8 cellular contexts compared by ENCODE assay signal in the genomic region with DNA sequence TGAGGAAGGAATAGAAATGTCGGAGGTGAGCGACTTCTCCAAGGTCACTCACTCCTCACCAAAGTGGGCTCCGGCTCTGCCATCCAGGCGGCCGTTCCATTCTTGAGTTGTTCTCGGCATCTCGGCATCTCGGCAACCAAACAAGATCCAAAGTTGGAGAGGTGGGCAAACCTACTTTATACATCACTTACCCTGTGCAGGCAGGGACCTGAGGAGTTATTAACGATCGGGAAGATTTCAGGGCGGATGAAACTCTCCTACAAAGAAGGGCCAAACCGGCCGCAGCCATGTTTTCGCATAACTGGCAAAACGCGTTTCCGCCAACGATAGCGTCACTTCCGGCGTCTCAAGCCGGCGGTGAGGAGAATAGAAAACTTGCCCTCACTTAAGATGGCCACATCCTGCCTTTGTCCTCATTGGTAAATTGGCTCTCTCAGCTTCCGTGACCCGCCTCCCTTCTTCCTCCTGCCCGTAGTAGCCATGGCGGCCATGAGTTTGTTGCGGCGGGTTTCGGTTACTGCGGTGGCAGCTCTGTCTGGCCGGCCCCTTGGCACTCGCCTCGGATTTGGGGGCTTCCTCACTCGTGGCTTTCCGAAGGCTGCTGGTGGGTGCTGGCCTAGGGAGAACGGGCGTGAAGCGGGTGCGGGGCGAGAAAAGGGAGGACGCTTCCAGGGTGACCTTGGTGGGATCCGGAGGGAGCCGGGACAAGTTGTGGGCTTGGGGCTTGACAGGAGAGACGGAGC. TPM values are rescaled to one million over a fixed set of nuclear protein-coding genes. Genes with fewer than 3 reads are reported as not detected.
DNase-seq lines count a peak whose midpoint lies in the region; ATAC-seq and TF ChIP-seq lines count a peak whose summit lies in the region.

Gene MRPL47 (minus strand): TSS at position 303 of the 743 bp plus-strand sequence. CDS start 14 bp downstream, at position 289.
Gene NDUFB5 (plus strand): TSS at position 459 of the 743 bp plus-strand sequence. CDS start 22 bp downstream, at position 481.

- peaks cover 55% of the 10 kb centered on the region for H3K36me3 ChIP-seq in RWPE2 (ENCODE audit: low read depth)

- peak; percentile 97 for DNase-seq in EH (ENCODE audit: low read depth)
- peak; percentile 99 for DNase-seq in H4 (ENCODE audit: low spot score)
- peak; percentile 95 for DNase-seq in LoVo (ENCODE audit: low spot score)
- peak; percentile 89 for DNase-seq in RWPE2 (ENCODE audit: low spot score)
- peak; percentile 91 for DNase-seq in activated T-helper 2 cell treated with anti-CD3 and anti-CD28 coated beads, Interferon-gamma antibody, Interleukin-2, Interleukin-4, amounts not matched to agents 10 μg/mL and 5 μg/mL and 100 μg/mL, durations not matched to agents 14 hours and 24 hours and 36 hours (ENCODE audit: low spot score)
- peak; percentile 97 for DNase-seq in fibroblast of mammary gland (ENCODE audit: low read depth)
- DNase-seq in naive thymus-derived CD8-positive, alpha-beta T cell: peak; percentile 74 to 96 (median 92)
- DNase-seq in stimulated activated naive CD4-positive, alpha-beta T cell (lab: John Stamatoyannopoulos, UW): peak; percentile 78 to 92 (median 90)

- peak within 1 kb of the TSS; percentile 26 for H3K27ac ChIP-seq in RWPE2 (ENCODE audit: poor library complexity, severe bottlenecking)

- POLR2A ChIA-PET in naive thymus-derived CD8-positive, alpha-beta T cell (lab: Charles Lee): interaction anchor here (0.8 to 1.6 kb wide), 8 partner anchors 10 to 998 kb away, joined by 3 to 9 read pairs (median 4); partner anchors contain the start of genes ACTL6A, TTC14, USP13 and ZNF639

- TF ChIP-seq CTCF in RWPE2 (IDR thresholded peaks at IDR 0.05; ENCODE audit: poor library complexity, severe bottlenecking): no peak
- no peak for TF ChIP-seq CTCF in fibroblast of mammary gland (conservative IDR thresholded peaks at IDR 0.05; ENCODE audit: control insufficient read depth, insufficient read depth, low read depth, low read length)

- peak within 1 kb of the TSS; percentile 99 for H3K27ac Mint-ChIP-seq in activated T-helper 2 cell treated with anti-CD3 and anti-CD28 coated beads, Interferon-gamma antibody, Interleukin-2, Interleukin-4, amounts not matched to agents 10 μg/mL and 5 μg/mL and 100 μg/mL, durations not matched to agents 14 hours and 24 hours and 36 hours
- H3K27ac Mint-ChIP-seq in naive thymus-derived CD8-positive, alpha-beta T cell: peak within 1 kb of the TSS; percentile 97 to 100 (median 99)

- intact Hi-C loops in activated T-helper 2 cell treated with anti-CD3 and anti-CD28 coated beads, Interferon-gamma antibody, Interleukin-2, Interleukin-4, amounts not matched to agents 10 μg/mL and 5 μg/mL and 100 μg/mL, durations not matched to agents 14 hours and 24 hours and 36 hours (cut with micrococcal nuclease): loop anchor here (1.0 to 5.0 kb wide), 7 partner anchors 42 to 998 kb away; partner anchors contain the start of genes ACTL6A, MFN1, PIK3CA and TTC14

- H3K4me1 Mint-ChIP-seq in activated T-helper 2 cell treated with anti-CD3 and anti-CD28 coated beads, Interferon-gamma antibody, Interleukin-2, Interleukin-4, amounts not matched to agents 10 μg/mL and 5 μg/mL and 100 μg/mL, durations not matched to agents 14 hours and 24 hours and 36 hours (ENCODE audit: low read depth): peaks cover 31% of the 10 kb centered on the region
- H3K4me1 Mint-ChIP-seq in naive thymus-derived CD8-positive, alpha-beta T cell: peaks cover 19 to 71% (median 43%) of the 10 kb centered on the region in 4 donors

- no peaks in the 10 kb centered on the region for H3K27me3 ChIP-seq in RWPE2 (ENCODE audit: insufficient read depth, poor library complexity, severe bottlenecking)

- no peaks in the 10 kb centered on the region for H3K9me3 ChIP-seq in RWPE2 (ENCODE audit: severe bottlenecking)

- no peaks in the 10 kb centered on the region for H3K27me3 Mint-ChIP-seq in activated T-helper 2 cell treated with anti-CD3 and anti-CD28 coated beads, Interferon-gamma antibody, Interleukin-2, Interleukin-4, amounts not matched to agents 10 μg/mL and 5 μg/mL and 100 μg/mL, durations not matched to agents 14 hours and 24 hours and 36 hours (ENCODE audit: low read depth)
- H3K27me3 Mint-ChIP-seq in naive thymus-derived CD8-positive, alpha-beta T cell: no peaks in the 10 kb centered on the region

- ATAC-seq in RWPE2 (ENCODE audit: low read depth): peak; percentile 100
- peak; percentile 99 for ATAC-seq in naive thymus-derived CD8-positive, alpha-beta T cell

- H3K4me3 Mint-ChIP-seq in activated T-helper 2 cell treated with anti-CD3 and anti-CD28 coated beads, Interferon-gamma antibody, Interleukin-2, Interleukin-4, amounts not matched to agents 10 μg/mL and 5 μg/mL and 100 μg/mL, durations not matched to agents 14 hours and 24 hours and 36 hours (ENCODE audit: low read depth): peak within 1 kb of the TSS; percentile 99
- H3K4me3 Mint-ChIP-seq in naive thymus-derived CD8-positive, alpha-beta T cell: peak within 1 kb of the TSS; percentile 95 to 100 (median 98)

- no peaks in the 10 kb centered on the region for H3K4me1 ChIP-seq in RWPE2 (ENCODE audit: insufficient read depth, poor library complexity, severe bottlenecking)

- no peaks in the 10 kb centered on the region for H3K9me3 Mint-ChIP-seq in activated T-helper 2 cell treated with anti-CD3 and anti-CD28 coated beads, Interferon-gamma antibody, Interleukin-2, Interleukin-4, amounts not matched to agents 10 μg/mL and 5 μg/mL and 100 μg/mL, durations not matched to agents 14 hours and 24 hours and 36 hours
- no peaks in the 10 kb centered on the region for H3K9me3 Mint-ChIP-seq in naive thymus-derived CD8-positive, alpha-beta T cell

- H3K36me3 Mint-ChIP-seq in activated T-helper 2 cell treated with anti-CD3 and anti-CD28 coated beads, Interferon-gamma antibody, Interleukin-2, Interleukin-4, amounts not matched to agents 10 μg/mL and 5 μg/mL and 100 μg/mL, durations not matched to agents 14 hours and 24 hours and 36 hours (ENCODE audit: low read depth): peaks cover 36% of the 10 kb centered on the region
- peaks cover 5 to 37% (median 7%) of the 10 kb centered on the region in 3 donors for H3K36me3 Mint-ChIP-seq in naive thymus-derived CD8-positive, alpha-beta T cell

- peak within 1 kb of the TSS; percentile 82 for H3K4me3 ChIP-seq in RWPE2 (ENCODE audit: severe bottlenecking)
- H3K4me3 ChIP-seq in fibroblast of mammary gland (ENCODE audit: control insufficient read depth, low read depth, low read length): peak within 1 kb of the TSS; percentile 68

RNA-seq across cellular contexts. Expression of gene MRPL47, which starts in this region (rescaled TPM):
- total RNA-seq in H4 (2014; rRNA removed; shearing (Covaris generic)): 69.4 and 96.8 TPM in 2 replicates
- total RNA-seq in activated T-helper 2 cell treated with anti-CD3 and anti-CD28 coated beads, Interferon-gamma antibody, Interleukin-2, Interleukin-4, amounts not matched to agents 10 μg/mL and 5 μg/mL and 100 μg/mL, durations not matched to agents 14 hours and 24 hours and 36 hours: 61.2 and 64.4 TPM in 2 replicates
- 10 to 100 TPM; 23.6 to 24.1 TPM for total RNA-seq in naive thymus-derived CD8-positive, alpha-beta T cell
- 10 to 100 TPM; 47.1 to 51.4 (median 48.8) TPM for polyA plus RNA-seq in naive thymus-derived CD8-positive, alpha-beta T cell

RNA-seq across cellular contexts. Expression of gene NDUFB5, which starts in this region (rescaled TPM):
- total RNA-seq in H4 (2014; rRNA removed; shearing (Covaris generic)): 222 and 281 TPM in 2 replicates
- 90.3 and 91.6 TPM in 2 replicates for total RNA-seq in activated T-helper 2 cell treated with anti-CD3 and anti-CD28 coated beads, Interferon-gamma antibody, Interleukin-2, Interleukin-4, amounts not matched to agents 10 μg/mL and 5 μg/mL and 100 μg/mL, durations not matched to agents 14 hours and 24 hours and 36 hours
- 10 to 100 TPM; 55.6 to 62.5 TPM for total RNA-seq in naive thymus-derived CD8-positive, alpha-beta T cell
- polyA plus RNA-seq in naive thymus-derived CD8-positive, alpha-beta T cell: 10 to 100 TPM; 63.7 to 94.5 (median 76.3) TPM

Comparison
In these comparisons a context has a peak if more than half of its experiments do, and no peak if none do; other contexts are left out.
1. Peak in every context shown above with its lines: DNase-seq, ATAC-seq, H3K4me3 ChIP-seq and H3K27ac ChIP-seq.